ENCODE assay signal across 19 cellular contexts in genomic region chr11:103736323-103736722, GRCh38.
"Had no signal": no experiment of that assay in that cellular context is flagged by ENCODE, and none has a peak within 500 bp of the region (broad histone marks: within the 10 kb centered on the region; RNA-seq: fewer than 3 reads in every experiment).

No MANE protein-coding gene starts in this region.

- H3K9me3 ChIP-seq: left lung, lower lobe of right lung, sigmoid colon, testis, tibial nerve, upper lobe of right lung, vagina had no signal

- H3K4me1 ChIP-seq: foreskin keratinocyte, left lung, lower lobe of right lung, testis, tibial nerve, upper lobe of right lung, vagina had no signal

- H3K4me3 Mint-ChIP-seq: dendritic cell treated with granulocyte-macrophage colony-stimulating factor and Interleukin-4, amounts not matched to agents 40 ng/mL and 50 ng/mL, for 4 days; endodermal cell; memory B cell; stimulated activated naive B cell treated with anti-CD40 and anti-IgM and Interleukin-4, amounts not matched to agents 10 μg/mL and 1 μg/mL and 100 μg/mL, for 72 hours; stimulated activated naive CD8-positive, alpha-beta T cell treated with anti-CD3 and anti-CD28 coated beads, Interleukin-15, amount 100 ng/mL, for 72 hours had no signal

- H3K4me3 ChIP-seq: left lung, lower lobe of right lung, sigmoid colon, skin epidermis, testis, tibial nerve, upper lobe of right lung, vagina had no signal

- H3K36me3 Mint-ChIP-seq: memory B cell; stimulated activated naive B cell treated with anti-CD40 and anti-IgM and Interleukin-4, amounts not matched to agents 10 μg/mL and 1 μg/mL and 100 μg/mL, for 72 hours had no signal

- H3K27me3 ChIP-seq: foreskin keratinocyte, left lung, sigmoid colon, testis, tibial nerve, upper lobe of right lung, vagina had no signal

- H3K36me3 ChIP-seq: left lung, lower lobe of right lung, sigmoid colon, tibial nerve, upper lobe of right lung, vagina had no signal

- H3K9me3 Mint-ChIP-seq: dendritic cell treated with granulocyte-macrophage colony-stimulating factor and Interleukin-4, amounts not matched to agents 40 ng/mL and 50 ng/mL, for 4 days; memory B cell; stimulated activated naive B cell treated with anti-CD40 and anti-IgM and Interleukin-4, amounts not matched to agents 10 μg/mL and 1 μg/mL and 100 μg/mL, for 72 hours had no signal

- H3K27me3 Mint-ChIP-seq: dendritic cell treated with granulocyte-macrophage colony-stimulating factor and Interleukin-4, amounts not matched to agents 40 ng/mL and 50 ng/mL, for 4 days; stimulated activated naive CD8-positive, alpha-beta T cell treated with anti-CD3 and anti-CD28 coated beads, Interleukin-15, amount 100 ng/mL, for 72 hours had no signal

- ATAC-seq: left lung; lower lobe of right lung; stimulated activated naive B cell treated with anti-CD40 and anti-IgM and Interleukin-4, amounts not matched to agents 10 μg/mL and 1 μg/mL and 100 μg/mL, for 72 hours; stimulated activated naive CD8-positive, alpha-beta T cell treated with anti-CD3 and anti-CD28 coated beads, Interleukin-15, amount 100 ng/mL, for 72 hours; upper lobe of right lung had no signal

- H3K27ac Mint-ChIP-seq: dendritic cell treated with granulocyte-macrophage colony-stimulating factor and Interleukin-4, amounts not matched to agents 40 ng/mL and 50 ng/mL, for 4 days; endodermal cell; memory B cell; stimulated activated naive B cell treated with anti-CD40 and anti-IgM and Interleukin-4, amounts not matched to agents 10 μg/mL and 1 μg/mL and 100 μg/mL, for 72 hours; stimulated activated naive CD8-positive, alpha-beta T cell treated with anti-CD3 and anti-CD28 coated beads, Interleukin-15, amount 100 ng/mL, for 72 hours had no signal

- H3K4me1 Mint-ChIP-seq: memory B cell; stimulated activated naive B cell treated with anti-CD40 and anti-IgM and Interleukin-4, amounts not matched to agents 10 μg/mL and 1 μg/mL and 100 μg/mL, for 72 hours; stimulated activated naive CD8-positive, alpha-beta T cell treated with anti-CD3 and anti-CD28 coated beads, Interleukin-15, amount 100 ng/mL, for 72 hours had no signal

- DNase-seq: endodermal cell; erythroblast; foreskin keratinocyte; kidney glomerular epithelial cell; left lung; lower lobe of right lung; midbrain; sigmoid colon; stimulated activated CD4-positive, alpha-beta T cell treated with anti-CD3 and anti-CD28 coated beads, Interleukin-2, amount 100 ng/mL, for 24 hours; stimulated activated CD4-positive, alpha-beta T cell treated with anti-CD3 and anti-CD28 coated beads, Interleukin-4, amount 100 ng/mL, for 4 hours; stimulated activated naive B cell treated with anti-CD40 and anti-IgM and Interleukin-4, amounts not matched to agents 10 μg/mL and 1 μg/mL and 100 μg/mL, for 72 hours; stimulated activated naive CD8-positive, alpha-beta T cell treated with anti-CD3 and anti-CD28 coated beads, Interleukin-15, amount 100 ng/mL, for 72 hours; testis; upper lobe of right lung had no signal

- H3K27ac ChIP-seq: foreskin keratinocyte, left lung, lower lobe of right lung, sigmoid colon, skin epidermis, testis, tibial nerve, upper lobe of right lung, vagina had no signal
